Comparison of ENCODE assay signal across 1 cellular context in the genomic region with DNA sequence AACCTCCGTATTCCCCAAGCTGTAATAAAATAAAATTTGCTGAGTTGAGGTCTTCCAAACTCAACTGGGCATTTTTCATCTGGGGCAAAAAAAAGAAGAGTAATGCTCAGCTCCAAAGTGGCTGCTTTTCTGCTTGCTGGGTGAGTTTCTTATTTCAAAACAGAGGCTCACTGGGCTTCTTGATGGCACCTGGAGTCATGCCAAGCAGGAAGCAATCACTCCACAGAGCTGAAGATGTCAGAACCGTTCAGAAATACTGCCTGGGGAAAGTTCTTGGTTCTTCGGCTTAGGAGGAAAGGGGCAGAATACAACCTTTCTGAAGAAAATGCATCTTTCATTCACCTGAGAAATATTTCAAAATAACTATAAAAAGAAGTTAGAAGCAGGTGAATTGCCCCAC.
TF ChIP-seq lines count a peak whose summit lies in the region.

No MANE protein-coding gene starts in this region.

TF ChIP-seq in K562, 482 proteins besides CTCF, POLR2A, EP300 and RAD21:
- TF ChIP-seq MEIS2 (IDR thresholded peaks at IDR 0.05; ENCODE audit: partially characterized antibody) (peak; percentile 47), ADNP (tag; IDR thresholded peaks at IDR 0.05) (no peak), RFX1 (IDR thresholded peaks at IDR 0.05) (no peak), NFIC (IDR thresholded peaks at IDR 0.05) (peak; percentile 78), JUN (IDR thresholded peaks at IDR 0.05; ENCODE audit: borderline replicate concordance, low read depth, low read length) (no peak), JUN (CRISPR knock-in tag; IDR thresholded peaks at IDR 0.05; ENCODE audit: borderline replicate concordance) (no peak)
- TF ChIP-seq, protein P1, sequence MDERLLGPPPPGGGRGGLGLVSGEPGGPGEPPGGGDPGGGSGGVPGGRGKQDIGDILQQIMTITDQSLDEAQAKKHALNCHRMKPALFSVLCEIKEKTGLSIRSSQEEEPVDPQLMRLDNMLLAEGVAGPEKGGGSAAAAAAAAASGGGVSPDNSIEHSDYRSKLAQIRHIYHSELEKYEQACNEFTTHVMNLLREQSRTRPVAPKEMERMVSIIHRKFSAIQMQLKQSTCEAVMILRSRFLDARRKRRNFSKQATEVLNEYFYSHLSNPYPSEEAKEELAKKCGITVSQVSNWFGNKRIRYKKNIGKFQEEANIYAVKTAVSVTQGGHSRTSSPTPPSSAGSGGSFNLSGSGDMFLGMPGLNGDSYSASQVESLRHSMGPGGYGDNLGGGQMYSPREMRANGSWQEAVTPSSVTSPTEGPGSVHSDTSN (CRISPR knock-in tag; IDR thresholded peaks at IDR 0.05; ENCODE audit: low read depth), result no peak
- TF ChIP-seq, protein P1 (tag; conservative IDR thresholded peaks at IDR 0.05; ENCODE audit: low read depth), result peak; percentile 58
- TF ChIP-seq, protein P2, sequence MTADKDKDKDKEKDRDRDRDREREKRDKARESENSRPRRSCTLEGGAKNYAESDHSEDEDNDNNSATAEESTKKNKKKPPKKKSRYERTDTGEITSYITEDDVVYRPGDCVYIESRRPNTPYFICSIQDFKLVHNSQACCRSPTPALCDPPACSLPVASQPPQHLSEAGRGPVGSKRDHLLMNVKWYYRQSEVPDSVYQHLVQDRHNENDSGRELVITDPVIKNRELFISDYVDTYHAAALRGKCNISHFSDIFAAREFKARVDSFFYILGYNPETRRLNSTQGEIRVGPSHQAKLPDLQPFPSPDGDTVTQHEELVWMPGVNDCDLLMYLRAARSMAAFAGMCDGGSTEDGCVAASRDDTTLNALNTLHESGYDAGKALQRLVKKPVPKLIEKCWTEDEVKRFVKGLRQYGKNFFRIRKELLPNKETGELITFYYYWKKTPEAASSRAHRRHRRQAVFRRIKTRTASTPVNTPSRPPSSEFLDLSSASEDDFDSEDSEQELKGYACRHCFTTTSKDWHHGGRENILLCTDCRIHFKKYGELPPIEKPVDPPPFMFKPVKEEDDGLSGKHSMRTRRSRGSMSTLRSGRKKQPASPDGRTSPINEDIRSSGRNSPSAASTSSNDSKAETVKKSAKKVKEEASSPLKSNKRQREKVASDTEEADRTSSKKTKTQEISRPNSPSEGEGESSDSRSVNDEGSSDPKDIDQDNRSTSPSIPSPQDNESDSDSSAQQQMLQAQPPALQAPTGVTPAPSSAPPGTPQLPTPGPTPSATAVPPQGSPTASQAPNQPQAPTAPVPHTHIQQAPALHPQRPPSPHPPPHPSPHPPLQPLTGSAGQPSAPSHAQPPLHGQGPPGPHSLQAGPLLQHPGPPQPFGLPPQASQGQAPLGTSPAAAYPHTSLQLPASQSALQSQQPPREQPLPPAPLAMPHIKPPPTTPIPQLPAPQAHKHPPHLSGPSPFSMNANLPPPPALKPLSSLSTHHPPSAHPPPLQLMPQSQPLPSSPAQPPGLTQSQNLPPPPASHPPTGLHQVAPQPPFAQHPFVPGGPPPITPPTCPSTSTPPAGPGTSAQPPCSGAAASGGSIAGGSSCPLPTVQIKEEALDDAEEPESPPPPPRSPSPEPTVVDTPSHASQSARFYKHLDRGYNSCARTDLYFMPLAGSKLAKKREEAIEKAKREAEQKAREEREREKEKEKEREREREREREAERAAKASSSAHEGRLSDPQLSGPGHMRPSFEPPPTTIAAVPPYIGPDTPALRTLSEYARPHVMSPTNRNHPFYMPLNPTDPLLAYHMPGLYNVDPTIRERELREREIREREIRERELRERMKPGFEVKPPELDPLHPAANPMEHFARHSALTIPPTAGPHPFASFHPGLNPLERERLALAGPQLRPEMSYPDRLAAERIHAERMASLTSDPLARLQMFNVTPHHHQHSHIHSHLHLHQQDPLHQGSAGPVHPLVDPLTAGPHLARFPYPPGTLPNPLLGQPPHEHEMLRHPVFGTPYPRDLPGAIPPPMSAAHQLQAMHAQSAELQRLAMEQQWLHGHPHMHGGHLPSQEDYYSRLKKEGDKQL (CRISPR knock-in tag; IDR thresholded peaks at IDR 0.05; ENCODE audit: borderline replicate concordance), result no peak
